15 cellular contexts compared by ENCODE assay signal in genomic region chr12:113276946-113277500, GRCh38. TPM values are rescaled to one million over a fixed set of nuclear protein-coding genes. Genes with fewer than 3 reads are reported as not detected.
DNase-seq lines count a peak whose midpoint lies in the region; ATAC-seq and TF ChIP-seq lines count a peak whose summit lies in the region.
"Had no signal": no experiment of that assay in that cellular context is flagged by ENCODE, and none has a peak within 500 bp of the region (broad histone marks: within the 10 kb centered on the region; RNA-seq: fewer than 3 reads in every experiment).

No MANE protein-coding gene starts in this region.

- peaks cover 5 to 94% (median 63%) of the 10 kb centered on the region in 6 donors for H3K36me3 ChIP-seq in spleen
- peaks cover 0 to 38% of the 10 kb centered on the region in 2 donors for H3K36me3 ChIP-seq in body of pancreas (replicated peaks in 1 of 2; ENCODE audit: insufficient read depth in 1 of 2, low read depth in 2 of 2)

- H3K36me3 Mint-ChIP-seq in activated naive CD4-positive, alpha-beta T cell treated with anti-CD3 and anti-CD28 coated beads, Interleukin-2, amount 50 U/mL, for 72 hours, result peaks cover 0 to 7% of the 10 kb centered on the region in 2 donors

- peak; percentile 11 to 16 for ATAC-seq in activated naive CD4-positive, alpha-beta T cell treated with anti-CD3 and anti-CD28 coated beads, Interleukin-2, amount 50 U/mL, for 72 hours
- no peak for ATAC-seq in HG02678 (IDR thresholded peaks at IDR 0.05; ENCODE audit: unreplicated experiment)
- ATAC-seq in body of pancreas, result no peak

- intact Hi-C loops in spleen (cut with DNase I; ENCODE audit: low total_unique reads) (no loop called here), body of pancreas (cut with DNase I) (no loop called here)

- WGBS in spleen, 5 donors, result 95 to 96% (median 96%) methylated on average over 4 to 10 of the region's 10 CpGs
- WGBS in body of pancreas, 2 donors, result 84% methylated on average over 8 to 10 of the region's 10 CpGs

- no peaks in the 10 kb centered on the region for H3K9me3 Mint-ChIP-seq in activated naive CD4-positive, alpha-beta T cell treated with anti-CD3 and anti-CD28 coated beads, Interleukin-2, amount 50 U/mL, for 72 hours
- H3K9me3 Mint-ChIP-seq: HFFc6 had no signal

- peaks cover 0 to 13% (median 5%) of the 10 kb centered on the region in 6 donors for H3K4me1 ChIP-seq in spleen
- peaks cover 12% of the 10 kb centered on the region for H3K4me1 ChIP-seq in body of pancreas

- TF ChIP-seq POLR2A in spleen (IDR thresholded peaks at IDR 0.05) (no peak), body of pancreas (IDR thresholded peaks at IDR 0.05) (no peak)

- no peak overlapping the region for H3K4me3 ChIP-seq in HL-60 (replicated peaks; ENCODE audit: insufficient read depth, low read length)
- no peak overlapping the region for H3K4me3 ChIP-seq in spleen
- H3K4me3 ChIP-seq in body of pancreas, result no peak overlapping the region

- H3K27me3 ChIP-seq in HL-60 (ENCODE audit: insufficient read depth, poor library complexity, severe bottlenecking) (no peaks in the 10 kb centered on the region), spleen (replicated peaks in 1 of 7) (no peaks in the 10 kb centered on the region), body of pancreas (no peaks in the 10 kb centered on the region)

- peak overlapping the region; percentile 68 for H3K27ac Mint-ChIP-seq in activated naive CD4-positive, alpha-beta T cell treated with anti-CD3 and anti-CD28 coated beads, Interleukin-2, amount 50 U/mL, for 72 hours
- H3K27ac Mint-ChIP-seq: B cell, HFFc6 had no signal

- H3K27ac ChIP-seq in HL-60 (replicated peaks) (peak overlapping the region; percentile 90), spleen (no peak overlapping the region), body of pancreas (no peak overlapping the region)

- DNase-seq in activated naive CD4-positive, alpha-beta T cell treated with anti-CD3 and anti-CD28 coated beads, Interleukin-2, amount 50 U/mL, for 72 hours (ENCODE audit: low spot score in 2 of 2), result no peak
- DNase-seq in activated naive CD4-positive, alpha-beta T cell treated with anti-CD3 and anti-CD28 coated beads, Interleukin-2, amount 50 U/mL, for 16 hours, result no peak
- DNase-seq in HL-60 (ENCODE audit: low read depth in 1 of 2, low spot score in 1 of 2), result no peak
- DNase-seq in islet precursor cell, result peak; percentile 49
- DNase-seq in spleen, result peak; percentile 52
- DNase-seq in body of pancreas, result no peak
- DNase-seq in HuH-7.5 (ENCODE audit: low spot score), result no peak
- DNase-seq: DMS 273 treated with DMSO at 0.1 percent for 48 hours, HFFc6, NCI-H1436 treated with DMSO at 0.1 percent for 48 hours, NCI-H2029, NCI-H2171 treated with DMSO at 0.1 percent for 48 hours, SHP77 treated with DMSO at 0.1 percent for 48 hours had no signal

- H3K9me3 ChIP-seq in spleen (no peaks in the 10 kb centered on the region), body of pancreas (no peaks in the 10 kb centered on the region)

- no peak for TF ChIP-seq CTCF in HL-60 (IDR thresholded peaks at IDR 0.05; ENCODE audit: insufficient read depth, low read length)
- TF ChIP-seq CTCF in spleen (IDR thresholded peaks at IDR 0.05 in 8 of 11, conservative IDR thresholded peaks at IDR 0.05 in 3 of 11), result no peak
- no peak for TF ChIP-seq CTCF in body of pancreas (IDR thresholded peaks at IDR 0.05)

RNA-seq across cellular contexts. Expression of gene TPCN1, which starts 55.8 kb away (rescaled TPM):
- total RNA-seq in activated naive CD4-positive, alpha-beta T cell treated with anti-CD3 and anti-CD28 coated beads, Interleukin-2, amount 50 U/mL, for 72 hours, result 100 to 1,000 TPM in 1 of 2 donors, 10 to 100 TPM in 1; 54.7 to 111 TPM
- total RNA-seq in spleen (10 to 100 TPM; 44.6 to 90.1 (median 51.9) TPM), body of pancreas (10 to 100 TPM; 45.1 to 78.4 TPM)
- 10 to 100 TPM; 15.5 to 28.9 (median 27.8) TPM for polyA plus RNA-seq in spleen

RNA-seq across cellular contexts. Expression of gene SLC8B1, which starts 57.9 kb away (rescaled TPM):
- 10 to 100 TPM; 24.2 to 28.5 TPM for total RNA-seq in activated naive CD4-positive, alpha-beta T cell treated with anti-CD3 and anti-CD28 coated beads, Interleukin-2, amount 50 U/mL, for 72 hours
- 100 to 1,000 TPM in 2 of 7 donors, 10 to 100 TPM in 5; 54.7 to 126 (median 84.4) TPM for total RNA-seq in spleen
- 10 to 100 TPM; 15.0 to 47.1 (median 32.5) TPM for polyA plus RNA-seq in spleen
- total RNA-seq in body of pancreas, result 10 to 100 TPM; 25.2 to 44.2 TPM

Comparison
In these comparisons a context has a peak if more than half of its experiments do, and no peak if none do; other contexts are left out.
1. ATAC-seq: peak in activated naive CD4-positive, alpha-beta T cell treated with anti-CD3 and anti-CD28 coated beads, Interleukin-2, amount 50 U/mL, for 72 hours (2 of 2); none in HG02678 (single experiment) and body of pancreas (single experiment).
2. DNase-seq: peak in islet precursor cell (single experiment) and spleen (single experiment); none in activated naive CD4-positive, alpha-beta T cell treated with anti-CD3 and anti-CD28 coated beads, Interleukin-2, amount 50 U/mL, for 72 hours (0 of 2), activated naive CD4-positive, alpha-beta T cell treated with anti-CD3 and anti-CD28 coated beads, Interleukin-2, amount 50 U/mL, for 16 hours (single experiment), HL-60 (0 of 2), body of pancreas (0 of 4) and HuH-7.5 (single experiment).